Comparison of ENCODE assay signal across 14 cellular contexts in genomic region chr17:6677158-6677831, GRCh38. TPM values are rescaled to one million over a fixed set of nuclear protein-coding genes. Genes with fewer than 3 reads are reported as not detected.
DNase-seq lines count a peak whose midpoint lies in the region; FAIRE-seq and TF ChIP-seq lines count a peak whose summit lies in the region.
"Had no signal": no experiment of that assay in that cellular context is flagged by ENCODE, and none has a peak within 500 bp of the region (broad histone marks: within the 10 kb centered on the region; RNA-seq: fewer than 3 reads in every experiment).

No MANE protein-coding gene starts in this region.

- no peak overlapping the region for H3K27ac ChIP-seq in neural progenitor cell

- no peaks in the 10 kb centered on the region for H3K4me1 ChIP-seq in neural progenitor cell

- no peaks in the 10 kb centered on the region for H4K20me1 ChIP-seq in neural progenitor cell (ENCODE audit: low read depth)

- H3K4me1 Mint-ChIP-seq in activated CD4-positive, alpha-beta T cell treated with anti-CD3 and anti-CD28 coated beads, Interleukin-2, amount 10 ng/mL, durations not matched to agents 24 days and 14 days, result peaks cover 6% of the 10 kb centered on the region
- H3K4me1 Mint-ChIP-seq in neural progenitor cell, result no peaks in the 10 kb centered on the region
- H3K4me1 Mint-ChIP-seq: B cell had no signal

- H3K36me3 ChIP-seq in neural progenitor cell, result no peaks in the 10 kb centered on the region

- H3K4me3 ChIP-seq in astrocyte of the spinal cord (ENCODE audit: low read depth, low read length) (no peak overlapping the region), skeletal muscle cell (ENCODE audit: low read depth, low read length) (no peak overlapping the region), neural progenitor cell (no peak overlapping the region)

- H3K36me3 Mint-ChIP-seq in activated CD4-positive, alpha-beta T cell treated with anti-CD3 and anti-CD28 coated beads, Interleukin-2, amount 10 ng/mL, durations not matched to agents 24 days and 14 days (ENCODE audit: low read depth), result no peaks in the 10 kb centered on the region
- no peaks in the 10 kb centered on the region for H3K36me3 Mint-ChIP-seq in neural progenitor cell

- in situ Hi-C loops in astrocyte of the spinal cord (cut with HindIII; ENCODE audit: low sequenced_read_pairs), result no loop called here

- no peak for TF ChIP-seq CTCF in astrocyte of the spinal cord (IDR thresholded peaks at IDR 0.05; ENCODE audit: low read depth, low read length)
- TF ChIP-seq CTCF in neural progenitor cell (IDR thresholded peaks at IDR 0.05), result no peak
- TF ChIP-seq CTCF in D721Med (IDR thresholded peaks at IDR 0.05; ENCODE audit: insufficient read depth, missing control alignments), result no peak

- no peaks in the 10 kb centered on the region for H3K27me3 ChIP-seq in neural progenitor cell

- no peaks in the 10 kb centered on the region for H3K9me3 Mint-ChIP-seq in activated CD4-positive, alpha-beta T cell treated with anti-CD3 and anti-CD28 coated beads, Interleukin-2, amount 10 ng/mL, durations not matched to agents 24 days and 14 days
- H3K9me3 Mint-ChIP-seq in neural progenitor cell, result no peaks in the 10 kb centered on the region

- H3K9ac ChIP-seq in neural progenitor cell, result no peak overlapping the region

- H2AFZ ChIP-seq in neural progenitor cell (replicated peaks), result no peak overlapping the region

- H3K4me2 ChIP-seq in neural progenitor cell, result no peak overlapping the region

- FAIRE-seq in D721Med (lab: Jason Lieb, UNC), result no peak
- FAIRE-seq: small intestine had no signal

- intact Hi-C loops in activated CD4-positive, alpha-beta T cell treated with anti-CD3 and anti-CD28 coated beads, Interleukin-2, amount 10 ng/mL, durations not matched to agents 24 days and 14 days (cut with micrococcal nuclease), result no loop called here

- H3K4me3 Mint-ChIP-seq in activated CD4-positive, alpha-beta T cell treated with anti-CD3 and anti-CD28 coated beads, Interleukin-2, amount 10 ng/mL, durations not matched to agents 24 days and 14 days, result no peak overlapping the region
- H3K4me3 Mint-ChIP-seq in neural progenitor cell, result no peak overlapping the region
- H3K4me3 Mint-ChIP-seq: B cell had no signal

- no peaks in the 10 kb centered on the region for H3F3A ChIP-seq in neural progenitor cell (ENCODE audit: low read depth)

- peak; percentile 71 for DNase-seq in activated CD4-positive, alpha-beta T cell treated with anti-CD3 and anti-CD28 coated beads, Interleukin-2, amount 10 ng/mL, durations not matched to agents 24 days and 14 days
- DNase-seq in activated CD4-positive, alpha-beta T cell treated with anti-CD3 and anti-CD28 coated beads, Interleukin-2, amount 50 U/mL, for 4 hours, result no peak
- DNase-seq in M059J (ENCODE audit: low read depth) (peak; percentile 80), astrocyte of the spinal cord (ENCODE audit: low read depth, low spot score) (peak; percentile 52), skeletal muscle cell (ENCODE audit: low read depth) (peak; percentile 43), 8988T (no peak), neural progenitor cell (ENCODE audit: low spot score) (no peak), D721Med (ENCODE audit: insufficient read length, low spot score) (no peak)
- DNase-seq: cerebellar nuclear complex, HCEC 1CT, NCI-H1930, small intestine had no signal

- no peaks in the 10 kb centered on the region for H3K9me3 ChIP-seq in neural progenitor cell (ENCODE audit: low read depth)

- H3K27me3 Mint-ChIP-seq in activated CD4-positive, alpha-beta T cell treated with anti-CD3 and anti-CD28 coated beads, Interleukin-2, amount 10 ng/mL, durations not matched to agents 24 days and 14 days, result peaks cover 29% of the 10 kb centered on the region
- H3K27me3 Mint-ChIP-seq in neural progenitor cell (ENCODE audit: insufficient read depth, low read depth), result peaks cover 11% of the 10 kb centered on the region

- no peaks in the 10 kb centered on the region for H3K79me2 ChIP-seq in neural progenitor cell (ENCODE audit: low read depth)

- H3K27ac Mint-ChIP-seq in activated CD4-positive, alpha-beta T cell treated with anti-CD3 and anti-CD28 coated beads, Interleukin-2, amount 10 ng/mL, durations not matched to agents 24 days and 14 days, result no peak overlapping the region
- H3K27ac Mint-ChIP-seq in neural progenitor cell, result no peak overlapping the region
- H3K27ac Mint-ChIP-seq: B cell had no signal

RNA-seq across cellular contexts. Expression of gene C17orf100, which starts 25.7 kb away (rescaled TPM):
- 1.8 and 1.9 TPM in 2 replicates for total RNA-seq in activated CD4-positive, alpha-beta T cell treated with anti-CD3 and anti-CD28 coated beads, Interleukin-2, amount 10 ng/mL, durations not matched to agents 24 days and 14 days
- total RNA-seq in M059J (2014; rRNA removed; shearing (Covaris generic)), result 0.62 and 1.6 TPM in 2 replicates
- 3.8 and 3.9 TPM in 2 replicates for total RNA-seq in neural progenitor cell (ENCODE audit: low replicate concordance)

RNA-seq across cellular contexts. Expression of gene MED31, which starts 25.9 kb away (rescaled TPM):
- total RNA-seq in activated CD4-positive, alpha-beta T cell treated with anti-CD3 and anti-CD28 coated beads, Interleukin-2, amount 10 ng/mL, durations not matched to agents 24 days and 14 days, result 24.3 and 25.7 TPM in 2 replicates
- 13.4 and 29.9 TPM in 2 replicates for total RNA-seq in M059J (2014; rRNA removed; shearing (Covaris generic))
- 7.3 and 35.7 TPM in 2 replicates for total RNA-seq in neural progenitor cell (ENCODE audit: low replicate concordance)

RNA-seq across cellular contexts. Expression of gene SLC13A5, which starts 35.9 kb away (rescaled TPM):
- not detected in 2 replicates for total RNA-seq in activated CD4-positive, alpha-beta T cell treated with anti-CD3 and anti-CD28 coated beads, Interleukin-2, amount 10 ng/mL, durations not matched to agents 24 days and 14 days
- not detected in 2 replicates for total RNA-seq in M059J (2014; rRNA removed; shearing (Covaris generic))
- total RNA-seq in neural progenitor cell (ENCODE audit: low replicate concordance), result 0.31 TPM in 1 of 2 replicates, not detected in the other
- total RNA-seq: B cell, glomerular endothelial cell had no signal

RNA-seq across cellular contexts. Expression of gene TXNDC17, which starts 36.4 kb away (rescaled TPM):
- 92.7 and 102 TPM in 2 replicates for total RNA-seq in activated CD4-positive, alpha-beta T cell treated with anti-CD3 and anti-CD28 coated beads, Interleukin-2, amount 10 ng/mL, durations not matched to agents 24 days and 14 days
- 250 and 253 TPM in 2 replicates for total RNA-seq in M059J (2014; rRNA removed; shearing (Covaris generic))
- 175 and 214 TPM in 2 replicates for total RNA-seq in neural progenitor cell (ENCODE audit: low replicate concordance)

RNA-seq across cellular contexts. Expression of gene KIAA0753, which starts 36.8 kb away (rescaled TPM):
- total RNA-seq in activated CD4-positive, alpha-beta T cell treated with anti-CD3 and anti-CD28 coated beads, Interleukin-2, amount 10 ng/mL, durations not matched to agents 24 days and 14 days, result 20.9 and 23.9 TPM in 2 replicates
- 7.2 and 12.9 TPM in 2 replicates for total RNA-seq in M059J (2014; rRNA removed; shearing (Covaris generic))
- 24.1 and 30.8 TPM in 2 replicates for total RNA-seq in neural progenitor cell (ENCODE audit: low replicate concordance)

Comparison
In these comparisons a context has a peak if more than half of its experiments do, and no peak if none do; other contexts are left out.
1. DNase-seq: peak in activated CD4-positive, alpha-beta T cell treated with anti-CD3 and anti-CD28 coated beads, Interleukin-2, amount 10 ng/mL, durations not matched to agents 24 days and 14 days (single experiment), M059J (single experiment), astrocyte of the spinal cord (single experiment) and skeletal muscle cell (single experiment); none in activated CD4-positive, alpha-beta T cell treated with anti-CD3 and anti-CD28 coated beads, Interleukin-2, amount 50 U/mL, for 4 hours (0 of 2), 8988T (single experiment), neural progenitor cell (single experiment) and D721Med (single experiment).